ENCODE assay signal across 15 cellular contexts in genomic region chr1:199700551-199700950, GRCh38.
DNase-seq lines count a peak whose midpoint lies in the region; ATAC-seq, FAIRE-seq and TF ChIP-seq lines count a peak whose summit lies in the region.
"Had no signal": no experiment of that assay in that cellular context is flagged by ENCODE, and none has a peak within 500 bp of the region (broad histone marks: within the 10 kb centered on the region; RNA-seq: fewer than 3 reads in every experiment).

No MANE protein-coding gene starts in this region.

- no peak overlapping the region for H3K23ac ChIP-seq in IMR-90 (ENCODE audit: low read depth, low read length)

- dilution Hi-C loops in IMR-90 (cut with HindIII; ENCODE audit: low sequenced_read_pairs, unreplicated experiment), result no loop called here

- H3K4me2 ChIP-seq in HepG2 (ENCODE audit: low read depth, low read length) (0 out of 2 replicates have a peak overlapping the region, but pooled peaks have one; percentile 10), IMR-90 (ENCODE audit: low read depth, low read length) (peak overlapping the region; percentile 16; the same call in 1 of the 2 replicates)

- TF ChIP-seq POLR2A in HepG2 (IDR thresholded peaks at IDR 0.05; ENCODE audit: insufficient read depth in 1 of 2, low read depth in 2 of 2, low read length in 2 of 2) (no peak), right lobe of liver (IDR thresholded peaks at IDR 0.05) (no peak), IMR-90 (IDR thresholded peaks at IDR 0.05; ENCODE audit: low read depth, low read length) (no peak), sigmoid colon (IDR thresholded peaks at IDR 0.05) (no peak)

- in situ Hi-C loops in HepG2 (cut with HindIII; ENCODE audit: extremely low pct_ligation_motif_present, low pct_unique_long_range_greater_than_20kb) (no loop called here), IMR-90 (cut with MboI; ENCODE audit: low sequenced_read_pairs) (no loop called here), SK-MEL-5 (cut with HindIII; ENCODE audit: low pct_unique_long_range_greater_than_20kb, low sequenced_read_pairs) (no loop called here)

- H3K27me3 ChIP-seq in HepG2 (ENCODE audit: control insufficient read depth in 1 of 2, insufficient read depth in 2 of 2, low read length in 2 of 2) (no peaks in the 10 kb centered on the region), right lobe of liver (no peaks in the 10 kb centered on the region), IMR-90 (ENCODE audit: control insufficient read depth, insufficient read depth, low read length) (no peaks in the 10 kb centered on the region), sigmoid colon (no peaks in the 10 kb centered on the region)

- H3K9me3 ChIP-seq in HepG2 (ENCODE audit: low read length) (no peaks in the 10 kb centered on the region), right lobe of liver (no peaks in the 10 kb centered on the region), IMR-90 (ENCODE audit: control insufficient read depth, insufficient read depth, low read length) (no peaks in the 10 kb centered on the region), kidney (ENCODE audit: control insufficient read depth in 1 of 2, low read length in 2 of 2) (no peaks in the 10 kb centered on the region), sigmoid colon (no peaks in the 10 kb centered on the region)

- no peak overlapping the region for H3K4ac ChIP-seq in IMR-90 (ENCODE audit: low read depth, low read length)

- no peaks in the 10 kb centered on the region for H4K20me1 ChIP-seq in HepG2 (ENCODE audit: insufficient read depth, low read length)
- H4K20me1 ChIP-seq in IMR-90 (ENCODE audit: insufficient read depth, low read length), result no peaks in the 10 kb centered on the region

- no peak overlapping the region for H3K14ac ChIP-seq in IMR-90 (replicated peaks; ENCODE audit: low read depth, low read length)

- no peaks in the 10 kb centered on the region for H3K9me1 ChIP-seq in IMR-90 (ENCODE audit: insufficient read depth, low read length)

- H2AK5ac ChIP-seq in IMR-90 (ENCODE audit: low read depth, low read length), result no peak overlapping the region

- no peak overlapping the region for H3K4me3 ChIP-seq in HepG2 (replicated peaks in 1 of 3; ENCODE audit: insufficient read depth in 1 of 3, low read depth in 2 of 3, low read length in 3 of 3)
- H3K4me3 ChIP-seq in right lobe of liver, result no peak overlapping the region
- no peak overlapping the region for H3K4me3 ChIP-seq in IMR-90 (ENCODE audit: insufficient read depth, low read depth, low read length)
- H3K4me3 ChIP-seq in kidney (ENCODE audit: low read length in 2 of 2), result no peak overlapping the region
- H3K4me3 ChIP-seq in sigmoid colon, result no peak overlapping the region

- FAIRE-seq in HepG2 (lab: Jason Lieb, UNC), result no peak
- FAIRE-seq in kidney (lab: Jason Lieb, UNC), result no peak

- CTCF ChIA-PET in HepG2 (lab: Yijun Ruan, JAX; ENCODE audit: low intra/inter-chr PET ratio, low total read pairs) (no interaction called here), IMR-90 (lab: Yijun Ruan, JAX) (no interaction called here)

- H3K27ac ChIP-seq in HepG2 (ENCODE audit: extremely low read length, insufficient read depth, low read length) (no peak overlapping the region), right lobe of liver (no peak overlapping the region), IMR-90 (ENCODE audit: insufficient read depth, low read length) (no peak overlapping the region), kidney (ENCODE audit: low read depth in 2 of 2, low read length in 2 of 2) (no peak overlapping the region), sigmoid colon (no peak overlapping the region)

- H4K5ac ChIP-seq in IMR-90 (ENCODE audit: low read depth, low read length), result no peak overlapping the region

- TF ChIP-seq RAD21 in HepG2 (CRISPR knock-in tag; IDR thresholded peaks at IDR 0.05) (no peak), IMR-90 (IDR thresholded peaks at IDR 0.05; ENCODE audit: low read length) (no peak)

- BruUV-seq in HepG2 (replicated peaks; lab: Mats Ljungman, UMichigan) (no TSS peak), IMR-90 (replicated peaks; lab: Mats Ljungman, UMichigan) (no TSS peak)

- no peak overlapping the region for H2AK9ac ChIP-seq in IMR-90 (replicated peaks; ENCODE audit: low read depth, low read length, poor library complexity)

- 18% methylated on average over 4 of the region's 4 CpGs for WGBS in HepG2 (ENCODE audit: low lambda C conversion rate)
- WGBS in right lobe of liver (ENCODE audit: insufficient coverage, low coverage, low lambda C conversion rate, missing lambda C conversion rate), result 71% methylated on average over 4 of the region's 4 CpGs
- WGBS in IMR-90 (ENCODE audit: extremely low coverage in 2 of 2, insufficient read length in 1 of 2), 2 experiments, result no CpG with 5 or more reads among the region's 4 CpGs
- WGBS in sigmoid colon, 2 donors, result 75 to 76% methylated on average over 4 of the region's 4 CpGs

- TF ChIP-seq CTCF in HepG2 (CRISPR knock-in tag; IDR thresholded peaks at IDR 0.05) (no peak), right lobe of liver (IDR thresholded peaks at IDR 0.05) (no peak), IMR-90 (conservative IDR thresholded peaks at IDR 0.05; ENCODE audit: low read depth, low read length) (no peak), kidney (IDR thresholded peaks at IDR 0.05; ENCODE audit: borderline replicate concordance, extremely low read depth, insufficient read depth) (no peak), sigmoid colon (IDR thresholded peaks at IDR 0.05) (no peak)

- no peak overlapping the region for H2BK120ac ChIP-seq in IMR-90 (ENCODE audit: low read depth, low read length)

- no peak overlapping the region for H4K8ac ChIP-seq in IMR-90 (ENCODE audit: low read depth in 2 of 2, low read length in 2 of 2)

- no peak overlapping the region for H2BK5ac ChIP-seq in IMR-90 (ENCODE audit: low read depth, low read length, poor library complexity, severe bottlenecking)

- no peak overlapping the region for H4K91ac ChIP-seq in IMR-90 (ENCODE audit: insufficient read depth, low read depth, low read length)

- no peak overlapping the region for H2AFZ ChIP-seq in HepG2 (ENCODE audit: low read length)
- H2AFZ ChIP-seq in IMR-90 (replicated peaks; ENCODE audit: low read length, poor library complexity), result no peak overlapping the region

- no peak overlapping the region for H2BK15ac ChIP-seq in IMR-90 (ENCODE audit: low read depth, low read length)

- H3K9ac ChIP-seq in HepG2 (ENCODE audit: insufficient read depth, low read depth, low read length) (no peak overlapping the region), IMR-90 (ENCODE audit: low read depth, low read length) (no peak overlapping the region), kidney (ENCODE audit: low read length in 2 of 2) (no peak overlapping the region)

- no peak overlapping the region for H3K18ac ChIP-seq in IMR-90 (ENCODE audit: low read depth, low read length)

- no peaks in the 10 kb centered on the region for H3K79me1 ChIP-seq in IMR-90 (ENCODE audit: low read depth in 1 of 2, low read length in 2 of 2)

- POLR2A ChIA-PET in HepG2 (lab: Yijun Ruan, JAX) (no interaction called here), IMR-90 (lab: Charles Lee; ENCODE audit: unreplicated experiment) (no interaction called here)

- no peaks in the 10 kb centered on the region for H3K36me3 ChIP-seq in HepG2 (replicated peaks in 1 of 2; ENCODE audit: control insufficient read depth in 1 of 2, insufficient read depth in 2 of 2, low read length in 2 of 2)
- H3K36me3 ChIP-seq in right lobe of liver, result no peaks in the 10 kb centered on the region
- no peaks in the 10 kb centered on the region for H3K36me3 ChIP-seq in IMR-90 (ENCODE audit: control insufficient read depth, insufficient read depth, low read length)
- H3K36me3 ChIP-seq in kidney (ENCODE audit: control insufficient read depth in 1 of 2, insufficient read depth in 2 of 2, low read length in 2 of 2), result no peaks in the 10 kb centered on the region
- H3K36me3 ChIP-seq in sigmoid colon, result no peaks in the 10 kb centered on the region

- no peaks in the 10 kb centered on the region for H3K4me1 ChIP-seq in HepG2 (ENCODE audit: insufficient read depth, low read length)
- no peaks in the 10 kb centered on the region for H3K4me1 ChIP-seq in right lobe of liver
- no peaks in the 10 kb centered on the region for H3K4me1 ChIP-seq in IMR-90 (ENCODE audit: control insufficient read depth, insufficient read depth, low read length)
- no peaks in the 10 kb centered on the region for H3K4me1 ChIP-seq in kidney (ENCODE audit: control insufficient read depth in 1 of 2, insufficient read depth in 1 of 2, low read depth in 1 of 2, low read length in 2 of 2)
- no peaks in the 10 kb centered on the region for H3K4me1 ChIP-seq in sigmoid colon

- intact Hi-C loops in HepG2 (cut with micrococcal nuclease; ENCODE audit: unreplicated experiment) (no loop called here), right lobe of liver (cut with DNase I) (no loop called here), IMR-90 (cut with micrococcal nuclease) (loop anchor here (5.0 kb wide), 1 partner anchor 82 kb away; no protein-coding TSS in a partner anchor), kidney (cut with DNase I) (no loop called here), sigmoid colon (cut with DNase I) (no loop called here)

- no peaks in the 10 kb centered on the region for H3K79me2 ChIP-seq in HepG2 (ENCODE audit: insufficient read depth, low read length)

- DNase-seq in HepG2 (ENCODE audit: low spot score) (no peak), right lobe of liver (no peak), IMR-90 (no peak), SK-MEL-5 (ENCODE audit: low read depth, low spot score) (peak; percentile 32), kidney (no peak), sigmoid colon (no peak), NCI-H128 (lab: John Stamatoyannopoulos, UW; ENCODE audit: unreplicated experiment) (no peak)
- DNase-seq in activated CD4-positive, CD25-positive, alpha-beta regulatory T cell treated with anti-CD3 and anti-CD28 coated beads, Interleukin-2, amount 50 U/mL, for 72 hours, result no peak
- DNase-seq: Calu3; CD4-positive, alpha-beta T cell; DND-41; H7; NCI-H1092; NCI-H187; RPMI8226 had no signal

- no peak for ATAC-seq in HepG2
- ATAC-seq in right lobe of liver, result no peak
- ATAC-seq in IMR-90 (ENCODE audit: low read depth), result no peak

- no peak overlapping the region for H2BK20ac ChIP-seq in IMR-90 (ENCODE audit: low read depth, low read length)

- no peak overlapping the region for H3K56ac ChIP-seq in IMR-90 (ENCODE audit: extremely low read depth, insufficient read depth, low read length)

- TF ChIP-seq EP300 in HepG2 (IDR thresholded peaks at IDR 0.05; ENCODE audit: low read depth in 2 of 2, low read length in 2 of 2), result no peak
- TF ChIP-seq EP300 in HepG2 (CRISPR knock-in tag; IDR thresholded peaks at IDR 0.05; ENCODE audit: borderline replicate concordance), result no peak
- TF ChIP-seq EP300 in sigmoid colon (IDR thresholded peaks at IDR 0.05), result no peak

TF ChIP-seq in IMR-90, 13 proteins besides CTCF, POLR2A, EP300 and RAD21 (continues in another document):
- TF ChIP-seq FOS (IDR thresholded peaks at IDR 0.05; ENCODE audit: low read depth, low read length) (no peak), MAFK (IDR thresholded peaks at IDR 0.05; ENCODE audit: low read depth, low read length) (no peak)
